ENCODE assay signal across 21 cellular contexts in the genomic region with DNA sequence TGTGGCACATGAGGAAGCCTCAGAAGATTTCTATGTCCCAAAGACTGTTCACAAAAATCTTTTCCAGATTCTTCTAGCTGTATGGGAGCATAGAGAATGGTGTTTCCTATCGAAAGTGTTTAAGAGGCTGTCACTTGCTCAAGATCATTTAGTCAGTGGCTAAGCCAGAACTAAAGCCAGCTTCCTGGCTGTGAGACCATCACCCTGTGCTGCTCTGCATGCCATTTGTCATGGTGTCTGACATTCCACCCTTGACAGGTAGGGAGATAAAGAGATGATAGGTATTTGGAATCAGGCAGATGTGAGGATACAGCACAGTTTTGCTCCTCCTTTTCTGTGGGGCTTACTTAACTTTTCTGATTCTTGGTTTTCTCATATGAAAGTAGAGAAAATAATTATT.
DNase-seq lines count a peak whose midpoint lies in the region; ATAC-seq and TF ChIP-seq lines count a peak whose summit lies in the region.
"Had no signal": no experiment of that assay in that cellular context is flagged by ENCODE, and none has a peak within 500 bp of the region (broad histone marks: within the 10 kb centered on the region; RNA-seq: fewer than 3 reads in every experiment).

No MANE protein-coding gene starts in this region.

- H3K27me3 Mint-ChIP-seq in mesothelial cell of epicardium (ENCODE audit: low read depth), result no peaks in the 10 kb centered on the region

- peaks cover 12% of the 10 kb centered on the region for H3K36me3 Mint-ChIP-seq in mesothelial cell of epicardium
- H3K36me3 Mint-ChIP-seq: CD4-positive, CD25-positive, alpha-beta regulatory T cell; CD8-positive, alpha-beta memory T cell had no signal

- DNase-seq in ELF-1 (ENCODE audit: low read depth, low spot score), result peak; percentile 30
- DNase-seq in NCI-H82 treated with DMSO at 0.1 percent for 48 hours (lab: John Stamatoyannopoulos, UW; ENCODE audit: unreplicated experiment), result peak; percentile 12
- DNase-seq in islet precursor cell, result peak; percentile 71
- DNase-seq in mesothelial cell of epicardium (ENCODE audit: low spot score in 2 of 2, unreplicated experiment in 2 of 2), result no peak
- DNase-seq in mucosa of descending colon, result no peak
- DNase-seq in NK-92 treated with Interleukin-12 subunit alpha and Interleukin-12 subunit beta, amount 100 ng/mL, for 24 hours (lab: John Stamatoyannopoulos, UW), result no peak
- DNase-seq in DMS79 (lab: John Stamatoyannopoulos, UW), result no peak
- no peak for DNase-seq in SHP77 treated with DMSO at 0.1 percent for 48 hours (lab: John Stamatoyannopoulos, UW)
- DNase-seq: ACHN; BE2C; C1 segment of cervical spinal cord; CD4-positive, CD25-positive, alpha-beta regulatory T cell; CD8-positive, alpha-beta memory T cell; COR-L47; GF-D8; GOT3; H7; HFFc6 had no signal

- H3K27ac Mint-ChIP-seq in mesothelial cell of epicardium, result peak overlapping the region; percentile 88
- H3K27ac Mint-ChIP-seq: CD8-positive, alpha-beta memory T cell; HFFc6; IgD-negative memory B cell had no signal

- H3K9me3 ChIP-seq in mucosa of descending colon, result no peaks in the 10 kb centered on the region
- H3K9me3 ChIP-seq: BE2C had no signal

- no peak for ATAC-seq in mucosa of descending colon
- ATAC-seq: HCT116, HepG2 had no signal

- H3K4me3 Mint-ChIP-seq in mesothelial cell of epicardium, result no peak overlapping the region
- H3K4me3 Mint-ChIP-seq: CD4-positive, CD25-positive, alpha-beta regulatory T cell; CD8-positive, alpha-beta memory T cell; HFFc6; IgD-negative memory B cell had no signal

- no peaks in the 10 kb centered on the region for H3K4me1 ChIP-seq in mucosa of descending colon (ENCODE audit: low read depth)

- peaks cover 44% of the 10 kb centered on the region for H3K4me1 Mint-ChIP-seq in mesothelial cell of epicardium
- H3K4me1 Mint-ChIP-seq: CD4-positive, CD25-positive, alpha-beta regulatory T cell; CD8-positive, alpha-beta memory T cell had no signal

- TF ChIP-seq CTCF in mesothelial cell of epicardium (IDR thresholded peaks at IDR 0.05; ENCODE audit: unreplicated experiment) (no peak), mucosa of descending colon (IDR thresholded peaks at IDR 0.05) (no peak)

- intact Hi-C loops in mucosa of descending colon (cut with DNase I, micrococcal nuclease), result no loop called here

- peaks cover 17% of the 10 kb centered on the region for H3K9me3 Mint-ChIP-seq in mesothelial cell of epicardium

- H3K4me3 ChIP-seq in mucosa of descending colon, result no peak overlapping the region

- no peaks in the 10 kb centered on the region for H3K36me3 ChIP-seq in mucosa of descending colon (ENCODE audit: low read depth)
- H3K36me3 ChIP-seq: BE2C had no signal

Comparison
In these comparisons a context has a peak if more than half of its experiments do, and no peak if none do; other contexts are left out.
1. DNase-seq: peak in ELF-1 (single experiment), NCI-H82 treated with DMSO at 0.1 percent for 48 hours (single experiment) and islet precursor cell (single experiment); none in mesothelial cell of epicardium (0 of 2), mucosa of descending colon (0 of 3), NK-92 treated with Interleukin-12 subunit alpha and Interleukin-12 subunit beta, amount 100 ng/mL, for 24 hours (single experiment), DMS79 (single experiment) and SHP77 treated with DMSO at 0.1 percent for 48 hours (single experiment).